ENCODE assay signal across 8 cellular contexts in the genomic region with DNA sequence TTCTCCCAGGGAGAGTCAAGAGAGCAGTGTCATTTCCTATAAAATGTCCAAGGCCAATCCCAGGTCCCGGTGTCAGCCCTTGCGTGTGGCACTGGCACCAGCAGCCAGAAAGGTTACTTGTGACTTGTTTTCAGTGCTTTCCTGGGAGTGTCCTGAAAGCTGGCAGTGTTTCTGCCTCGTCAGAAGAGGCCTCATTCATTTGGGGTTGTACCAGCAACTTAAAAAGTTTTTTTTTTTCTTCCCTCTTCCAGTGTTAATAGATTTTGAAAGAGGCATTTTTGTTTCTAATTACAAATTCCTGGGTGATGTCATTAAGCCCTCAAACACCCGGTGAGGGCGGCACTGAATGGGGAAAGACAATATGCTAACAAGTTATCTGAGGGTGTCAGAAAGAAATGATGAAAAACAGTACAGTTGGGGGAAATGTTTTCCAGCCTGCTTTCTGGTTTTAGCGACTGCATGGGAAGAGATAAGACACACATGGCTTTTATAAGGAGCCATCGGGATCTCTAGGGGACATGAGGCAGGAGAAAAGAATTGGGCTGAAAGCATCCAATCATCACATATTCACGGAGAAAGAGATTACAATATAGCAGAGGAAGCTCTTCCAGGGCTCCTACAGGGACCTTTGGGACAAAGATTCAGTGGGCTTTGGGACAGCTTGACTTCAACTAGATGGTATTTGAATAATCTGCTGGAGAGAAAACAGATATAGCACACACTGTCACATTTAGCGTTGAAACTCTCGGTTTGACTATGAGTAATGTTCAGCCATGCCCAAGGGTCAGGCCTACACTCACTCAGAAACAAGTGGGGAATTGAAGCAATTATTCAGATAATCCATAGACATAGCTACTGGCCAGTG.
DNase-seq lines count a peak whose midpoint lies in the region; ATAC-seq and TF ChIP-seq lines count a peak whose summit lies in the region.

No MANE protein-coding gene starts in this region.

- H3K36me3 Mint-ChIP-seq in chondrocyte (ENCODE audit: low read depth), result no peaks in the 10 kb centered on the region

- WGBS in mesodermal cell (ENCODE audit: insufficient coverage in 2 of 2), 2 experiments, result 40 to 48% methylated on average over 5 to 9 of the region's 10 CpGs

- H3K9me3 Mint-ChIP-seq in chondrocyte (ENCODE audit: low read depth), result no peaks in the 10 kb centered on the region

- H3K27ac ChIP-seq in mesodermal cell (ENCODE audit: low read depth, low read length, severe bottlenecking), result peak overlapping the region; percentile 95

- peaks cover 41% of the 10 kb centered on the region for H3K4me1 Mint-ChIP-seq in chondrocyte (ENCODE audit: low read depth)

- H3K36me3 ChIP-seq in mesodermal cell (ENCODE audit: control insufficient read depth, insufficient read depth, low read length), result no peaks in the 10 kb centered on the region

- H3K4me3 Mint-ChIP-seq in chondrocyte (ENCODE audit: unreplicated experiment), result peak overlapping the region; percentile 0

- H3K4me3 ChIP-seq in LNCaP clone FGC (ENCODE audit: low read depth, low read length), result no peak overlapping the region
- H3K4me3 ChIP-seq in mesodermal cell (ENCODE audit: extremely low read depth, insufficient read depth, low read length, poor library complexity, severe bottlenecking), result no peak overlapping the region

- peak overlapping the region; percentile 93 for H3K27ac Mint-ChIP-seq in chondrocyte (ENCODE audit: unreplicated experiment)

- TF ChIP-seq CTCF in LNCaP clone FGC (IDR thresholded peaks at IDR 0.05; ENCODE audit: control insufficient read depth, extremely low read depth, insufficient read depth), result no peak
- TF ChIP-seq CTCF in chondrocyte (IDR thresholded peaks at IDR 0.05), result no peak

- peaks cover 42% of the 10 kb centered on the region for H3K4me1 ChIP-seq in mesodermal cell (ENCODE audit: control insufficient read depth, insufficient read depth, low read length, poor library complexity, severe bottlenecking)

- peak; percentile 77 for ATAC-seq in GM21619 (IDR thresholded peaks at IDR 0.05; ENCODE audit: unreplicated experiment)

- DNase-seq in GM03348 (ENCODE audit: low spot score) (peak; percentile 72), LNCaP clone FGC (ENCODE audit: low read depth) (peak; percentile 23), chondrocyte (ENCODE audit: low spot score) (no peak), HuH-7.5 (ENCODE audit: low spot score) (no peak), COR-L47 (lab: John Stamatoyannopoulos, UW) (no peak)
- DNase-seq in activated CD4-positive, CD25-positive, alpha-beta regulatory T cell (lab: John Stamatoyannopoulos, UW), result no peak

- H3K27me3 Mint-ChIP-seq in chondrocyte (ENCODE audit: low read depth), result no peaks in the 10 kb centered on the region

- no peaks in the 10 kb centered on the region for H3K9me3 ChIP-seq in mesodermal cell (ENCODE audit: control insufficient read depth, low read length)

Comparison
In these comparisons a context has a peak if more than half of its experiments do, and no peak if none do; other contexts are left out.
1. DNase-seq: peak in GM03348 (single experiment) and LNCaP clone FGC (single experiment); none in chondrocyte (single experiment), activated CD4-positive, CD25-positive, alpha-beta regulatory T cell (0 of 4), HuH-7.5 (single experiment) and COR-L47 (single experiment).